Comparison of ENCODE assay signal across 9 cellular contexts in the genomic region with DNA sequence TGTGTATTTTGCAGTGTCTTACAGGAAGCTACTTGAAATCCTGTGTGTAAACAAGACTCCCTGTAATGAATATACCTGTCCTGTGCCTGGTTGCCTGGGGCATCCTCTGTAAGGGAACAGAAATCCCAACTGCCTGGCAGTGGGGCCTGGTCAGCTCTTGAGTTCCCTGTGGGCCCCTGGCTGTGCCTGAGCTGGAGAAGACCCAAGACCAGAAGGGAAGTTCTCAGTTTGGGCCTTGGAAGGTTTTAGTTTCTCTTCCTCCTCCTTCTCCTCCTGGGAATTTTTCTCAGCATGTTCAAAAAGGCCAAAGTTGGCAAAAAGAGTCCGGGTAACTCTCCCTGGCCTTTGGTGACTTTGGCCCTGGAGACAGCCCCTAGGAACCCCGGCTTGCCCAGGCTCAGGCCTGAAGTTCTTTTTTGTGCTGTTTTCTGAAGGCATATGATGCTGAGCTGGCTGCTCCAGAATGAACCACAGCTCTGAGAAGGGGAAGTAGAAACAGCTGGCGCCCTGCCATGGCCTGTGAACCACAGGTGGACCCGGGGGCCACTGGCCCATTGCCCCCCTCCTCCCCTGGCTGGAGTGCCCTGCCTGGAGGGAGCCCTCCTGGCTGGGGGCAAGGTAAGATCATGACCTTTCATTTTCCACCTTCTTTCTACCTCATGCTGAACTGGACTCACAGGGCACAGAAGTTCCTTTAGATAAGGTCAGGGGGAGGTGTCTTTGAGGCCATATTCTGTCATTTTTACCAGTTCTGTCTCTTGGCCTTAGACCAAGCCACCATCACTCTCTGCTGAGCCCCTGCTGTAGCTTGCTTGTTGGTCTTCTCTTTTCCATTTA. TPM values are rescaled to one million over a fixed set of nuclear protein-coding genes. Genes with fewer than 3 reads are reported as not detected.
DNase-seq lines count a peak whose midpoint lies in the region; ATAC-seq and TF ChIP-seq lines count a peak whose summit lies in the region.
"Had no signal": no experiment of that assay in that cellular context is flagged by ENCODE, and none has a peak within 500 bp of the region (broad histone marks: within the 10 kb centered on the region; RNA-seq: fewer than 3 reads in every experiment).

No MANE protein-coding gene starts in this region.

- no peak overlapping the region for H3K4me2 ChIP-seq in mammary epithelial cell (ENCODE audit: insufficient read depth, low read depth, low read length)

- peak overlapping the region; percentile 81 to 83 for H3K27ac ChIP-seq in breast epithelium
- H3K27ac ChIP-seq in mammary epithelial cell (ENCODE audit: insufficient read depth, low read depth, low read length) = no peak overlapping the region
- peak overlapping the region; percentile 31 to 79 (median 58) for H3K27ac ChIP-seq in Peyer's patch
- peak overlapping the region in 3 of 4 donors; percentile 36 to 57 (median 43) for H3K27ac ChIP-seq in tibial nerve

- H3K4me1 ChIP-seq in breast epithelium (peaks cover 6 to 7% of the 10 kb centered on the region in 2 donors), mammary epithelial cell (ENCODE audit: insufficient read depth, low read length) (peaks cover 5% of the 10 kb centered on the region), Peyer's patch (peaks cover 0 to 23% (median 13%) of the 10 kb centered on the region in 4 donors), tibial nerve (peaks cover 0 to 26% (median 16%) of the 10 kb centered on the region in 4 donors)

- no peak for TF ChIP-seq POLR2A in breast epithelium (IDR thresholded peaks at IDR 0.05)
- TF ChIP-seq POLR2A in Peyer's patch (IDR thresholded peaks at IDR 0.05) = no peak
- TF ChIP-seq POLR2A in tibial nerve (IDR thresholded peaks at IDR 0.05) = no peak

- 40% methylated on average over 4 of the region's 4 CpGs for WGBS in mammary epithelial cell (ENCODE audit: low coverage, missing lambda C conversion rate)
- 49 to 65% methylated on average over 4 of the region's 4 CpGs for WGBS in tibial nerve, 2 donors

- H3K9me3 ChIP-seq in breast epithelium (no peaks in the 10 kb centered on the region), mammary epithelial cell (replicated peaks; ENCODE audit: insufficient read depth, low read length) (no peaks in the 10 kb centered on the region), Peyer's patch (no peaks in the 10 kb centered on the region), tibial nerve (no peaks in the 10 kb centered on the region)

- no peaks in the 10 kb centered on the region for H3K79me2 ChIP-seq in mammary epithelial cell (ENCODE audit: insufficient read depth, low read length)

- DNase-seq in breast epithelium (ENCODE audit: low spot score in 2 of 2) (peak; percentile 60 to 80), mammary epithelial cell (no peak), Peyer's patch (peak; percentile 56 to 94 (median 92)), left ventricle myocardium superior (peak; percentile 80), tibial nerve (ENCODE audit: low spot score in 2 of 2) (peak; percentile 57 to 62), kidney glomerular epithelial cell (lab: John Stamatoyannopoulos, UW) (no peak)
- DNase-seq in stimulated activated CD4-positive, alpha-beta T cell treated with anti-CD3 and anti-CD28 coated beads, Interleukin-4, amount 100 ng/mL, for 4 hours = no peak

- dilution Hi-C loops in mammary epithelial cell (cut with HindIII; ENCODE audit: low sequenced_read_pairs) = no loop called here

- BruUV-seq in mammary epithelial cell (replicated peaks; lab: Mats Ljungman, UMichigan) = no TSS peak

- TF ChIP-seq CTCF in breast epithelium (IDR thresholded peaks at IDR 0.05) = no peak
- TF ChIP-seq CTCF in mammary epithelial cell (conservative IDR thresholded peaks at IDR 0.05 in 1 of 2, IDR thresholded peaks at IDR 0.05 in 1 of 2; ENCODE audit: extremely low read depth in 1 of 2, insufficient read depth in 1 of 2, low read depth in 1 of 2, low read length in 2 of 2) = no peak
- TF ChIP-seq CTCF in Peyer's patch (IDR thresholded peaks at IDR 0.05) = no peak
- no peak for TF ChIP-seq CTCF in tibial nerve (IDR thresholded peaks at IDR 0.05)

- TF ChIP-seq EP300 in tibial nerve (IDR thresholded peaks at IDR 0.05) = no peak

- H3K36me3 ChIP-seq in breast epithelium (no peaks in the 10 kb centered on the region), mammary epithelial cell (ENCODE audit: insufficient read depth, low read length) (no peaks in the 10 kb centered on the region), Peyer's patch (no peaks in the 10 kb centered on the region), tibial nerve (peaks cover 0 to 22% (median 0%) of the 10 kb centered on the region in 3 donors)

- H3K9ac ChIP-seq in mammary epithelial cell (ENCODE audit: insufficient read depth, low read length) = no peak overlapping the region

- ATAC-seq in HG03025 (IDR thresholded peaks at IDR 0.05; ENCODE audit: low FRiP score, unreplicated experiment) (peak; percentile 65), left ventricle myocardium superior (peak; percentile 44)

- H4K20me1 ChIP-seq in mammary epithelial cell (ENCODE audit: insufficient read depth, low read length) = no peaks in the 10 kb centered on the region

- H2AFZ ChIP-seq in mammary epithelial cell (ENCODE audit: low read depth, low read length) = no peak overlapping the region

- CTCF ChIA-PET in mammary epithelial cell (lab: Charles Lee; ENCODE audit: low non-redundant PET) = no interaction called here

- intact Hi-C loops in breast epithelium (cut with DNase I; ENCODE audit: low total_unique reads) = no loop called here
- intact Hi-C loops in mammary epithelial cell (cut with micrococcal nuclease) = no loop called here
- intact Hi-C loops in left ventricle myocardium superior (cut with micrococcal nuclease) = no loop called here

- in situ Hi-C loops in mammary epithelial cell (cut with MboI; ENCODE audit: low sequenced_read_pairs in 2 of 2) = no loop called here

- H3K4me3 ChIP-seq in breast epithelium (no peak overlapping the region), mammary epithelial cell (replicated peaks in 1 of 3; ENCODE audit: insufficient read depth in 1 of 3, low read depth in 2 of 3, low read length in 3 of 3) (no peak overlapping the region), Peyer's patch (peak overlapping the region in 1 of 4 donors; percentile 2), tibial nerve (no peak overlapping the region)

- H3K27me3 ChIP-seq in breast epithelium (no peaks in the 10 kb centered on the region), mammary epithelial cell (ENCODE audit: insufficient read depth, low read length) (no peaks in the 10 kb centered on the region), Peyer's patch (no peaks in the 10 kb centered on the region), tibial nerve (no peaks in the 10 kb centered on the region)

RNA-seq across cellular contexts. Expression of a gene that starts 5.8 kb away (rescaled TPM):
- total RNA-seq in breast epithelium (10 to 100 TPM; 12.8 to 21.3 (median 16.8) TPM), mammary epithelial cell (10 to 100 TPM in 1 of 2 donors, 1 to 10 TPM in 1; 9.3 to 13.2 TPM), Peyer's patch (10 to 100 TPM in 2 of 4 donors, 1 to 10 TPM in 2; 3.5 to 24.8 (median 8.9) TPM), left ventricle myocardium superior (4.0 TPM), tibial nerve (1 to 10 TPM; 4.8 to 8.4 (median 6.8) TPM)
- polyA plus RNA-seq in mammary epithelial cell = 5.6 TPM
- polyA minus RNA-seq in mammary epithelial cell = 4.6 TPM

RNA-seq across cellular contexts. Expression of a gene that starts 29.3 kb away (rescaled TPM):
- total RNA-seq in breast epithelium (100 to 1,000 TPM; 151 to 240 (median 227) TPM), mammary epithelial cell (100 to 1,000 TPM in 1 of 2 donors, 10 to 100 TPM in 1; 99.6 to 130 TPM), Peyer's patch (100 to 1,000 TPM in 3 of 4 donors, 10 to 100 TPM in 1; 84.3 to 166 (median 107) TPM), left ventricle myocardium superior (64.4 TPM), tibial nerve (100 to 1,000 TPM; 140 to 161 (median 154) TPM)
- polyA plus RNA-seq in mammary epithelial cell = 102 TPM
- 84.9 TPM for polyA minus RNA-seq in mammary epithelial cell

RNA-seq across cellular contexts. Expression of a gene that starts 40.7 kb away (rescaled TPM):
- not detected for total RNA-seq in breast epithelium
- not detected for total RNA-seq in mammary epithelial cell
- polyA plus RNA-seq in mammary epithelial cell = not detected
- polyA minus RNA-seq in mammary epithelial cell = not detected
- total RNA-seq in Peyer's patch = not detected
- not detected for total RNA-seq in left ventricle myocardium superior
- total RNA-seq in tibial nerve = not detected
- total RNA-seq: myocyte had no signal

Comparison
In these comparisons a context has a peak if more than half of its experiments do, and no peak if none do; other contexts are left out.
1. DNase-seq: peak in breast epithelium (2 of 2), Peyer's patch (3 of 3), left ventricle myocardium superior (single experiment) and tibial nerve (2 of 2); none in mammary epithelial cell (single experiment), kidney glomerular epithelial cell (single experiment) and stimulated activated CD4-positive, alpha-beta T cell treated with anti-CD3 and anti-CD28 coated beads, Interleukin-4, amount 100 ng/mL, for 4 hours (0 of 2).